ENCODE assay signal across 8 cellular contexts in the genomic region with DNA sequence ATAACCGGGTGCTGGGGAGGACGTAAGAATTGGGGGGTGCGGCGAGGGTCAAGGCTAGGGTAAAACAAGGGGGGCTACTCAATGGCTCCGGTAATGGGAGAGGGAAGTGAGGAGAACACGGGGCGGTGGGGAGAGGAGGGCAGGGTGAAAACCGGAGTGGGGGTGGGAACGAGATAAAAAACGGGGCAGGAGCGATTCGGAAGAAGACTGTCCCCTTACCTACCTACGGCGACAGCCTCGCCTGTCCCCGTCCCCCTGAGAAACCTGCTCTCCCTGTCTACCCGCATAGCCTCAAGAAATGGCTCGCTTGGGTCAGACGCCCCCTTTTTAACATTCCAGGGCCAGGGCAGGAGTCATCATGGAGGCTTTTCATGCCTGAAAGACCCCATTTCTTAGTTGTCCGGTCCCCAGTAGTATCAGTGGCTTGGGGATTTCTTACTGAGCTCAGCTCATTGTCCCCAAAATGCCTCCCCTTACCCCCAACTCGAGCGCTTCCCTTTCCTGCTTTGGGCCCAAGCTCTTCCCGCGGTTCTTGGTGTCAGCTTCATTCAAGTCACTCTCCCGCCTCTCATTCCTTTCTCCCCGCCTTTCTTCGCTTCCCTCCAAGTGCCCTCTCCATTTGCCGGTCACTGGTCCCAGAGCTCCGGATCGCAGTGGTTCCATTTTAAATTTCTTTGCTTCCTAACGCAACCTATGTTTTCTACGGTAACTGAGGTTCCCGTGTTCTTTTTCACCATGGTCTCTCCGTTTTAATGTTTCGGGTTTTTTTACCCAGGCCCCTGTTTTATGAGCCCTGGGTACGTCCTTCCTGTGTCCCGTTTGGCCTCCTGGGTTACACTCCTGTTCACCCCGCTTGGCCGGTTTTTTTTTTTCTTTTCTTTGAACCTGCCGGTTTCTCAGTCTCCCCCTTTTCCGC. TPM values are rescaled to one million over a fixed set of nuclear protein-coding genes. Genes with fewer than 3 reads are reported as not detected.
A peak's percentile ranks its signal among the peaks of the same experiment; 100 is the strongest.
DNase-seq lines count a peak whose midpoint lies in the region; ATAC-seq and TF ChIP-seq lines count a peak whose summit lies in the region.

No MANE protein-coding gene starts in this region.

- no peaks in the 10 kb centered on the region for H3K9me3 Mint-ChIP-seq in activated CD4-positive, alpha-beta memory T cell treated with anti-CD3 and anti-CD28 coated beads for 36 hours
- no peaks in the 10 kb centered on the region for H3K9me3 Mint-ChIP-seq in type B pancreatic cell

- peak overlapping the region; percentile 57 for H3K4me2 ChIP-seq in KMS-11

- H3K27me3 ChIP-seq in KMS-11 (ENCODE audit: insufficient read depth, low read depth) (no peaks in the 10 kb centered on the region), esophagus squamous epithelium (no peaks in the 10 kb centered on the region), mucosa of rectum (ENCODE audit: control insufficient read depth in 2 of 2, insufficient read depth in 2 of 2, low read length in 2 of 2) (no peaks in the 10 kb centered on the region)

- H3K27ac ChIP-seq in KMS-11 (no peak overlapping the region), esophagus squamous epithelium (peak overlapping the region; percentile 97 to 100 (median 99)), mucosa of rectum (ENCODE audit: low read depth in 2 of 2, low read length in 2 of 2) (peak overlapping the region; percentile 87 to 96)

- H3K27me3 Mint-ChIP-seq in activated CD4-positive, alpha-beta memory T cell treated with anti-CD3 and anti-CD28 coated beads for 36 hours, result peaks cover 3% of the 10 kb centered on the region
- no peaks in the 10 kb centered on the region for H3K27me3 Mint-ChIP-seq in type B pancreatic cell

- peak in 1 of 4 donors; percentile 20 for TF ChIP-seq POLR2A in esophagus squamous epithelium (IDR thresholded peaks at IDR 0.05)

- H3K4me1 ChIP-seq in KMS-11 (ENCODE audit: low read depth, poor library complexity, severe bottlenecking), result peaks cover 3% of the 10 kb centered on the region
- H3K4me1 ChIP-seq in esophagus squamous epithelium, result peaks cover 13 to 52% (median 16%) of the 10 kb centered on the region in 3 donors
- H3K4me1 ChIP-seq in mucosa of rectum (ENCODE audit: control insufficient read depth in 2 of 2, insufficient read depth in 2 of 2, low read length in 2 of 2), result peaks cover 33 to 34% of the 10 kb centered on the region in 2 donors

- H3K9ac ChIP-seq in KMS-11 (peak overlapping the region; percentile 53; the same call in 1 of the 2 replicates), mucosa of rectum (ENCODE audit: low read depth in 1 of 2, low read length in 2 of 2) (peak overlapping the region; percentile 93 to 98)

- peaks cover 45% of the 10 kb centered on the region for H3K4me1 Mint-ChIP-seq in activated CD4-positive, alpha-beta memory T cell treated with anti-CD3 and anti-CD28 coated beads for 36 hours (ENCODE audit: low read depth)
- H3K4me1 Mint-ChIP-seq in type B pancreatic cell (ENCODE audit: unreplicated experiment), result peaks cover 35% of the 10 kb centered on the region

- H3K36me3 ChIP-seq in KMS-11 (ENCODE audit: insufficient read depth), result no peaks in the 10 kb centered on the region
- H3K36me3 ChIP-seq in esophagus squamous epithelium, result no peaks in the 10 kb centered on the region
- H3K36me3 ChIP-seq in mucosa of rectum (ENCODE audit: control insufficient read depth in 2 of 2, insufficient read depth in 2 of 2, low read length in 2 of 2), result peaks cover 0 to 6% of the 10 kb centered on the region in 2 donors

- peak overlapping the region; percentile 73 for H2AFZ ChIP-seq in KMS-11 (ENCODE audit: low read depth)

- ATAC-seq in GM18867 (IDR thresholded peaks at IDR 0.05; ENCODE audit: unreplicated experiment), result no peak

- peak overlapping the region; percentile 81 for H3K4me3 Mint-ChIP-seq in activated CD4-positive, alpha-beta memory T cell treated with anti-CD3 and anti-CD28 coated beads for 36 hours
- peak overlapping the region; percentile 97 for H3K4me3 Mint-ChIP-seq in type B pancreatic cell

- CTCF ChIA-PET in activated CD4-positive, alpha-beta memory T cell treated with anti-CD3 and anti-CD28 coated beads for 36 hours (lab: Charles Lee), result interaction anchor here (0.8 to 2.1 kb wide), 7 partner anchors 9 to 188 kb away, joined by 3 to 11 read pairs (median 3); no protein-coding TSS in a partner anchor

- intact Hi-C loops in activated CD4-positive, alpha-beta memory T cell treated with anti-CD3 and anti-CD28 coated beads for 36 hours (cut with micrococcal nuclease), result loop anchor here (1.0 to 5.0 kb wide), 6 partner anchors 17 to 315 kb away; a partner anchor contains a TSS
- intact Hi-C loops in esophagus squamous epithelium (cut with DNase I), result no loop called here

- peaks cover 6% of the 10 kb centered on the region for H3K36me3 Mint-ChIP-seq in activated CD4-positive, alpha-beta memory T cell treated with anti-CD3 and anti-CD28 coated beads for 36 hours
- H3K36me3 Mint-ChIP-seq in type B pancreatic cell, result peaks cover 5% of the 10 kb centered on the region

- TF ChIP-seq CTCF in KMS-11 (conservative IDR thresholded peaks at IDR 0.05; ENCODE audit: low read depth, low read length) (no peak), esophagus squamous epithelium (IDR thresholded peaks at IDR 0.05) (no peak), type B pancreatic cell (conservative IDR thresholded peaks at IDR 0.05) (no peak)

- peak overlapping the region; percentile 87 for H3K27ac Mint-ChIP-seq in activated CD4-positive, alpha-beta memory T cell treated with anti-CD3 and anti-CD28 coated beads for 36 hours
- peak overlapping the region; percentile 99 for H3K27ac Mint-ChIP-seq in type B pancreatic cell

- POLR2A ChIA-PET in activated CD4-positive, alpha-beta memory T cell treated with anti-CD3 and anti-CD28 coated beads for 36 hours (lab: Charles Lee), result interaction anchor here (1.5 to 6.1 kb wide), 8 partner anchors 9 to 74 kb away, joined by 4 to 48 read pairs (median 9); a partner anchor contains a TSS

- no peaks in the 10 kb centered on the region for H3K9me3 ChIP-seq in esophagus squamous epithelium
- H3K9me3 ChIP-seq in mucosa of rectum (ENCODE audit: control insufficient read depth in 2 of 2, low read length in 2 of 2), result no peaks in the 10 kb centered on the region

- WGBS in esophagus squamous epithelium, 2 donors, result 1% methylated on average over 40 to 41 of the region's 41 CpGs

- no peaks in the 10 kb centered on the region for H3K79me2 ChIP-seq in KMS-11 (ENCODE audit: insufficient read depth, low read depth)

- no peaks in the 10 kb centered on the region for H4K20me1 ChIP-seq in KMS-11 (ENCODE audit: insufficient read depth)

- H3K4me3 ChIP-seq in KMS-11 (IDR thresholded peaks at IDR 0.05; ENCODE audit: insufficient read depth, low read depth, low read length) (no peak overlapping the region), esophagus squamous epithelium (peak overlapping the region; percentile 77 to 93 (median 88)), mucosa of rectum (ENCODE audit: low read length in 2 of 2) (peak overlapping the region; percentile 90 to 94)

- DNase-seq in DMS 273 (lab: John Stamatoyannopoulos, UW; ENCODE audit: unreplicated experiment), result peak; percentile 39
- no peak for DNase-seq in DMS 273 treated with DMSO at 0.1 percent for 48 hours (lab: John Stamatoyannopoulos, UW)
- DNase-seq in activated CD4-positive, alpha-beta memory T cell treated with anti-CD3 and anti-CD28 coated beads for 36 hours, result peak; percentile 35
- no peak for DNase-seq in esophagus squamous epithelium (lab: John Stamatoyannopoulos, UW)
- DNase-seq in type B pancreatic cell (ENCODE audit: extremely low spot score, unreplicated experiment), result no peak

RNA-seq across cellular contexts. Expression of a gene that starts 1.2 kb away (rescaled TPM):
- 100 to 1,000 TPM in 1 of 2 experiments, 10 to 100 TPM in 1; 93.2 to 102 TPM for total RNA-seq in activated CD4-positive, alpha-beta memory T cell treated with anti-CD3 and anti-CD28 coated beads for 36 hours
- 10 to 100 TPM; 67.5 to 79.5 (median 74.1) TPM for total RNA-seq in esophagus squamous epithelium
- total RNA-seq in type B pancreatic cell (ENCODE audit: low replicate concordance), result 46.0 and 58.1 TPM in 2 replicates

RNA-seq across cellular contexts. Expression of a gene that starts 41.7 kb away (rescaled TPM):
- 1 to 10 TPM; 5.7 to 7.6 TPM for total RNA-seq in activated CD4-positive, alpha-beta memory T cell treated with anti-CD3 and anti-CD28 coated beads for 36 hours
- total RNA-seq in esophagus squamous epithelium (10 to 100 TPM; 11.9 to 47.1 (median 25.8) TPM), type B pancreatic cell (ENCODE audit: low replicate concordance) (45.1 and 105 TPM in 2 replicates)

RNA-seq across cellular contexts. Expression of a gene that starts 45.6 kb away (rescaled TPM):
- 10 to 100 TPM; 65.8 to 70.8 TPM for total RNA-seq in activated CD4-positive, alpha-beta memory T cell treated with anti-CD3 and anti-CD28 coated beads for 36 hours
- total RNA-seq in esophagus squamous epithelium, result 10 to 100 TPM; 11.5 to 32.2 (median 19.1) TPM
- 24.4 and 41.9 TPM in 2 replicates for total RNA-seq in type B pancreatic cell (ENCODE audit: low replicate concordance)

Comparison
In these comparisons a context has a peak if more than half of its experiments do, and no peak if none do; other contexts are left out.
1. DNase-seq: peak in DMS 273 (single experiment) and activated CD4-positive, alpha-beta memory T cell treated with anti-CD3 and anti-CD28 coated beads for 36 hours (single experiment); none in DMS 273 treated with DMSO at 0.1 percent for 48 hours (single experiment), esophagus squamous epithelium (single experiment) and type B pancreatic cell (single experiment).